Comparison of ENCODE assay signal across 1 cellular context in the genomic region with DNA sequence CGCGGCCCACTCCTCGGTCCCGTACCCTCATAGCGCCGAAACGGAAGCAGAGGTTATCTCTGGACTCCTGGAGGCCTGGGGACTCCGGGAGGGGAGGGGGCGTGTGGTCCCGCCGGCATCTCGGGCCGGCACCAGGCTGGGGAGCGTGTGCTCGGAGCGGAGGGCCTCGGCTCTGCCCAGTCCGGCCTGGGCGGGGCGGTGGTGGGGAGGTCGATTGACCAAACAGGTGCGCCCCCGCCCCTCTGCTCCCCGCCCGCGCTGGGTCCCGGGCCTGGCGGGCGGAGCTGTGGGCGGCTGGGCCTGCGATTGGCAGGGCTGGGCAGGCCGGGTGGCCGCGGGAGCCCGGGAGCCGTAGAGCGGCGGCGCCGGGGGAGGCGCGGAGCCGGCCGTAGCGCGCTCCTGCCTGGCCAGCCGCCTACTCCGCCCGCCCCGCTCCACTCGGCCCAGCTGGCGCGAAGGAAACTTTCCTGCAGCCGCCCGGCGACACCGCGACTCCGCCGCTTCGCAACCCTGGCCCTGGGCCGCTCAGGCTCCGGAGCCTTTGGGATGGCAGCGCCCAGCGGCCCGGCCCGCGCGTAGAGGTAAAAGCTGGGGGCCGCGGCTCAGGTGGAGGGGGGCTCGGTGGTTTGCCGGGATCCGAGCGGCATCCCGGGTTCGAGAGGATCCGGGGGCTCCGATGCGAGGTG.
TF ChIP-seq lines count a peak whose summit lies in the region.

No MANE protein-coding gene starts in this region.

TF ChIP-seq in HepG2, 621 proteins besides CTCF, POLR2A, EP300 and RAD21 (continued from another document):
- TF ChIP-seq, protein P1, sequence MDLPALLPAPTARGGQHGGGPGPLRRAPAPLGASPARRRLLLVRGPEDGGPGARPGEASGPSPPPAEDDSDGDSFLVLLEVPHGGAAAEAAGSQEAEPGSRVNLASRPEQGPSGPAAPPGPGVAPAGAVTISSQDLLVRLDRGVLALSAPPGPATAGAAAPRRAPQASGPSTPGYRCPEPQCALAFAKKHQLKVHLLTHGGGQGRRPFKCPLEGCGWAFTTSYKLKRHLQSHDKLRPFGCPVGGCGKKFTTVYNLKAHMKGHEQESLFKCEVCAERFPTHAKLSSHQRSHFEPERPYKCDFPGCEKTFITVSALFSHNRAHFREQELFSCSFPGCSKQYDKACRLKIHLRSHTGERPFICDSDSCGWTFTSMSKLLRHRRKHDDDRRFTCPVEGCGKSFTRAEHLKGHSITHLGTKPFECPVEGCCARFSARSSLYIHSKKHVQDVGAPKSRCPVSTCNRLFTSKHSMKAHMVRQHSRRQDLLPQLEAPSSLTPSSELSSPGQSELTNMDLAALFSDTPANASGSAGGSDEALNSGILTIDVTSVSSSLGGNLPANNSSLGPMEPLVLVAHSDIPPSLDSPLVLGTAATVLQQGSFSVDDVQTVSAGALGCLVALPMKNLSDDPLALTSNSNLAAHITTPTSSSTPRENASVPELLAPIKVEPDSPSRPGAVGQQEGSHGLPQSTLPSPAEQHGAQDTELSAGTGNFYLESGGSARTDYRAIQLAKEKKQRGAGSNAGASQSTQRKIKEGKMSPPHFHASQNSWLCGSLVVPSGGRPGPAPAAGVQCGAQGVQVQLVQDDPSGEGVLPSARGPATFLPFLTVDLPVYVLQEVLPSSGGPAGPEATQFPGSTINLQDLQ (CRISPR knock-in tag; IDR thresholded peaks at IDR 0.05), result 0 out of 2 replicates have a peak, but pooled peaks have one; percentile 56
- TF ChIP-seq ZNF282 (IDR thresholded peaks at IDR 0.05; ENCODE audit: partially characterized antibody), result no peak
- TF ChIP-seq, protein P2, sequence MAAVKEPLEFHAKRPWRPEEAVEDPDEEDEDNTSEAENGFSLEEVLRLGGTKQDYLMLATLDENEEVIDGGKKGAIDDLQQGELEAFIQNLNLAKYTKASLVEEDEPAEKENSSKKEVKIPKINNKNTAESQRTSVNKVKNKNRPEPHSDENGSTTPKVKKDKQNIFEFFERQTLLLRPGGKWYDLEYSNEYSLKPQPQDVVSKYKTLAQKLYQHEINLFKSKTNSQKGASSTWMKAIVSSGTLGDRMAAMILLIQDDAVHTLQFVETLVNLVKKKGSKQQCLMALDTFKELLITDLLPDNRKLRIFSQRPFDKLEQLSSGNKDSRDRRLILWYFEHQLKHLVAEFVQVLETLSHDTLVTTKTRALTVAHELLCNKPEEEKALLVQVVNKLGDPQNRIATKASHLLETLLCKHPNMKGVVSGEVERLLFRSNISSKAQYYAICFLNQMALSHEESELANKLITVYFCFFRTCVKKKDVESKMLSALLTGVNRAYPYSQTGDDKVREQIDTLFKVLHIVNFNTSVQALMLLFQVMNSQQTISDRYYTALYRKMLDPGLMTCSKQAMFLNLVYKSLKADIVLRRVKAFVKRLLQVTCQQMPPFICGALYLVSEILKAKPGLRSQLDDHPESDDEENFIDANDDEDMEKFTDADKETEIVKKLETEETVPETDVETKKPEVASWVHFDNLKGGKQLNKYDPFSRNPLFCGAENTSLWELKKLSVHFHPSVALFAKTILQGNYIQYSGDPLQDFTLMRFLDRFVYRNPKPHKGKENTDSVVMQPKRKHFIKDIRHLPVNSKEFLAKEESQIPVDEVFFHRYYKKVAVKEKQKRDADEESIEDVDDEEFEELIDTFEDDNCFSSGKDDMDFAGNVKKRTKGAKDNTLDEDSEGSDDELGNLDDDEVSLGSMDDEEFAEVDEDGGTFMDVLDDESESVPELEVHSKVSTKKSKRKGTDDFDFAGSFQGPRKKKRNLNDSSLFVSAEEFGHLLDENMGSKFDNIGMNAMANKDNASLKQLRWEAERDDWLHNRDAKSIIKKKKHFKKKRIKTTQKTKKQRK (IDR thresholded peaks at IDR 0.05; ENCODE audit: low read length), result no peak
TF ChIP-seq in HepG2: peak in this region for 63.
